2 cellular contexts compared by ENCODE assay signal in genomic region chr6:160302431-160303082, GRCh38. TPM values are rescaled to one million over a fixed set of nuclear protein-coding genes. Genes with fewer than 3 reads are reported as not detected.
"Had no signal": no experiment of that assay in that cellular context is flagged by ENCODE, and none has a peak within 500 bp of the region (broad histone marks: within the 10 kb centered on the region; RNA-seq: fewer than 3 reads in every experiment).

No MANE protein-coding gene starts in this region.

RNA-seq across cellular contexts. Expression of gene SLC22A2, which starts 43.9 kb away (rescaled TPM):
- total RNA-seq: Right ventricle myocardium superior, SJSA1 had no signal

RNA-seq across cellular contexts. Expression of gene SLC22A3, which starts 45.6 kb away (rescaled TPM):
- total RNA-seq: SJSA1 had no signal
